ENCODE assay signal across 32 cellular contexts in genomic region chr9:95815961-95816360, GRCh38.
"Had no signal": no experiment of that assay in that cellular context is flagged by ENCODE, and none has a peak within 500 bp of the region (broad histone marks: within the 10 kb centered on the region; RNA-seq: fewer than 3 reads in every experiment).

No MANE protein-coding gene starts in this region.

- H3K36me3 ChIP-seq: pancreas, prostate gland, vagina had no signal

- H3K4me3 Mint-ChIP-seq: activated B cell treated with CpG ODN at 0.5 μM for 24 hours; activated CD8-positive, alpha-beta memory T cell treated with anti-CD3 and anti-CD28 coated beads, Interleukin-2, amount 10 ng/mL, durations not matched to agents 7 days and 5 days; activated CD8-positive, alpha-beta T cell treated with anti-CD3 and anti-CD28 coated beads, Interleukin-2, amount 10 ng/mL, durations not matched to agents 7 days and 5 days; activated naive CD8-positive, alpha-beta T cell; activated T-cell treated with anti-CD3 and anti-CD28 coated beads, Interleukin-2, amount 50 U/mL, for 72 hours; naive thymus-derived CD8-positive, alpha-beta T cell; neural crest cell; stimulated activated memory B cell treated with anti-CD40 and anti-IgM and Interleukin-4, amounts not matched to agents 10 μg/mL and 1 μg/mL and 100 μg/mL, for 72 hours; stimulated activated naive CD8-positive, alpha-beta T cell treated with anti-CD3 and anti-CD28 coated beads, Interleukin-15, amount 100 ng/mL, for 72 hours; type B pancreatic cell had no signal

- H3K9me3 Mint-ChIP-seq: activated B cell treated with CpG ODN at 0.5 μM for 24 hours had no signal

- H3K27me3 ChIP-seq: body of pancreas, dorsolateral prefrontal cortex, hepatocyte, pancreas, vagina had no signal

- H2AFZ ChIP-seq: hepatocyte had no signal

- H3K4me1 ChIP-seq: body of pancreas, pancreas, prostate gland, vagina had no signal

- H3K9me3 ChIP-seq: body of pancreas, pancreas, prostate gland, vagina had no signal

- DNase-seq: activated B cell treated with CpG ODN at 0.5 μM for 24 hours; activated CD8-positive, alpha-beta memory T cell treated with anti-CD3 and anti-CD28 coated beads, Interleukin-2, amount 10 ng/mL, durations not matched to agents 7 days and 5 days; activated CD8-positive, alpha-beta T cell treated with anti-CD3 and anti-CD28 coated beads, Interleukin-2, amount 10 ng/mL, durations not matched to agents 7 days and 5 days; activated effector memory CD4-positive, alpha-beta T cell treated with Interleukin-2 at 50 U/mL for 16 hours; activated naive CD4-positive, alpha-beta T cell treated with Interleukin-2 at 50 U/mL for 16 hours; activated T-cell treated with anti-CD3 and anti-CD28 coated beads for 4 hours; activated T-cell treated with anti-CD3 and anti-CD28 coated beads, Interleukin-2, amount 50 U/mL, for 72 hours; aorta; body of pancreas; cerebellar nuclear complex; effector memory CD4-positive, alpha-beta T cell; left cardiac atrium; mammary epithelial cell; naive thymus-derived CD8-positive, alpha-beta T cell; nucleus accumbens; pancreas; retina; stimulated activated CD4-positive, alpha-beta T cell treated with anti-CD3 and anti-CD28 coated beads, Interleukin-1b, Interleukin-23, amount 100 ng/mL, for 48 hours; stimulated activated CD4-positive, alpha-beta T cell treated with anti-CD3 and anti-CD28 coated beads, Interleukin-4, amount 100 ng/mL, for 4 hours; stimulated activated CD8-positive, alpha-beta memory T cell treated with anti-CD3 and anti-CD28 coated beads, Interleukin-4, amount 100 ng/mL, for 48 hours; stimulated activated naive CD8-positive, alpha-beta T cell treated with anti-CD3 and anti-CD28 coated beads, Interleukin-15, amount 100 ng/mL, for 72 hours; substantia nigra had no signal

- H3K4me3 ChIP-seq: body of pancreas, coronary artery, dorsolateral prefrontal cortex, hepatocyte, pancreas, prostate gland, smooth muscle cell, vagina had no signal

- H3K4me1 Mint-ChIP-seq: activated B cell treated with CpG ODN at 0.5 μM for 24 hours had no signal

- H3K4me2 ChIP-seq: hepatocyte, smooth muscle cell had no signal

- H3K27ac ChIP-seq: body of pancreas, coronary artery, dorsolateral prefrontal cortex, hepatocyte, pancreas, prostate gland, vagina had no signal

- ATAC-seq: activated CD8-positive, alpha-beta memory T cell treated with anti-CD3 and anti-CD28 coated beads, Interleukin-2, amount 10 ng/mL, durations not matched to agents 7 days and 5 days; activated CD8-positive, alpha-beta T cell treated with anti-CD3 and anti-CD28 coated beads, Interleukin-2, amount 10 ng/mL, durations not matched to agents 7 days and 5 days; activated T-cell treated with anti-CD3 and anti-CD28 coated beads, Interleukin-2, amount 50 U/mL, for 72 hours; body of pancreas; left cardiac atrium; naive thymus-derived CD8-positive, alpha-beta T cell; pancreas; stimulated activated memory B cell treated with anti-CD40 and anti-IgM and Interleukin-4, amounts not matched to agents 10 μg/mL and 1 μg/mL and 100 μg/mL, for 72 hours; stimulated activated naive CD8-positive, alpha-beta T cell treated with anti-CD3 and anti-CD28 coated beads, Interleukin-15, amount 100 ng/mL, for 72 hours had no signal

- H3K27ac Mint-ChIP-seq: activated B cell treated with CpG ODN at 0.5 μM for 24 hours; activated CD8-positive, alpha-beta memory T cell treated with anti-CD3 and anti-CD28 coated beads, Interleukin-2, amount 10 ng/mL, durations not matched to agents 7 days and 5 days; activated CD8-positive, alpha-beta T cell treated with anti-CD3 and anti-CD28 coated beads, Interleukin-2, amount 10 ng/mL, durations not matched to agents 7 days and 5 days; activated naive CD8-positive, alpha-beta T cell; activated T-cell treated with anti-CD3 and anti-CD28 coated beads, Interleukin-2, amount 50 U/mL, for 72 hours; naive thymus-derived CD8-positive, alpha-beta T cell; stimulated activated memory B cell treated with anti-CD40 and anti-IgM and Interleukin-4, amounts not matched to agents 10 μg/mL and 1 μg/mL and 100 μg/mL, for 72 hours; stimulated activated naive CD8-positive, alpha-beta T cell treated with anti-CD3 and anti-CD28 coated beads, Interleukin-15, amount 100 ng/mL, for 72 hours; type B pancreatic cell had no signal

- H3K27me3 Mint-ChIP-seq: activated B cell treated with CpG ODN at 0.5 μM for 24 hours; activated naive CD8-positive, alpha-beta T cell; type B pancreatic cell had no signal
